ENCODE assay signal across 8 cellular contexts in genomic region chr3:43316783-43317460, GRCh38. TPM values are rescaled to one million over a fixed set of nuclear protein-coding genes. Genes with fewer than 3 reads are reported as not detected.
DNase-seq lines count a peak whose midpoint lies in the region; ATAC-seq and TF ChIP-seq lines count a peak whose summit lies in the region.

No MANE protein-coding gene starts in this region.

- peak overlapping the region in 4 of 5 donors; percentile 53 to 100 (median 60) for H3K9ac ChIP-seq in subcutaneous abdominal adipose tissue (ENCODE audit: low read length in 5 of 5)

- peaks cover 30% of the 10 kb centered on the region for H3K36me3 Mint-ChIP-seq in activated CD8-positive, alpha-beta T cell treated with anti-CD3 and anti-CD28 coated beads for 36 hours (ENCODE audit: low read depth)
- peaks cover 58% of the 10 kb centered on the region for H3K36me3 Mint-ChIP-seq in activated CD8-positive, alpha-beta T cell treated with anti-CD3 and anti-CD28 coated beads, Interleukin-2, amount 10 ng/mL, durations not matched to agents 7 days and 5 days (ENCODE audit: low read depth)
- H3K36me3 Mint-ChIP-seq in central memory CD8-positive, alpha-beta T cell (ENCODE audit: insufficient read depth): peaks cover 22% of the 10 kb centered on the region

- no peaks in the 10 kb centered on the region for H3K27me3 ChIP-seq in right lobe of liver
- H3K27me3 ChIP-seq in subcutaneous abdominal adipose tissue (ENCODE audit: control insufficient read depth in 5 of 5, insufficient read depth in 4 of 5, low read length in 5 of 5): peaks cover 0 to 4% (median 0%) of the 10 kb centered on the region in 5 donors

- ATAC-seq in activated CD8-positive, alpha-beta T cell treated with anti-CD3 and anti-CD28 coated beads for 36 hours: no peak
- no peak for ATAC-seq in activated CD8-positive, alpha-beta T cell treated with anti-CD3 and anti-CD28 coated beads, Interleukin-2, amount 10 ng/mL, durations not matched to agents 7 days and 5 days
- no peak for ATAC-seq in central memory CD8-positive, alpha-beta T cell (replicated peaks; ENCODE audit: extremely low read depth, poor library complexity, severe bottlenecking)
- ATAC-seq in right lobe of liver: peak; percentile 49 to 70 (median 59)

- 35% methylated on average over 4 of the region's 4 CpGs for WGBS in right lobe of liver (ENCODE audit: insufficient coverage, low coverage, low lambda C conversion rate, missing lambda C conversion rate)

- peak overlapping the region in 2 of 3 donors; percentile 32 to 65 for H3K27ac ChIP-seq in right lobe of liver
- H3K27ac ChIP-seq in subcutaneous abdominal adipose tissue (ENCODE audit: low read depth, low read length): peak overlapping the region; percentile 93

- no peak overlapping the region for H3K4me3 Mint-ChIP-seq in activated CD8-positive, alpha-beta T cell treated with anti-CD3 and anti-CD28 coated beads for 36 hours
- no peak overlapping the region for H3K4me3 Mint-ChIP-seq in activated CD8-positive, alpha-beta T cell treated with anti-CD3 and anti-CD28 coated beads, Interleukin-2, amount 10 ng/mL, durations not matched to agents 7 days and 5 days
- H3K4me3 Mint-ChIP-seq in central memory CD8-positive, alpha-beta T cell: no peak overlapping the region

- H3K4me1 ChIP-seq in right lobe of liver (peaks cover 0 to 57% (median 20%) of the 10 kb centered on the region in 4 donors), subcutaneous abdominal adipose tissue (ENCODE audit: control insufficient read depth in 5 of 5, insufficient read depth in 5 of 5, low read length in 5 of 5) (peaks cover 17 to 67% (median 63%) of the 10 kb centered on the region in 5 donors)

- DNase-seq in activated CD8-positive, alpha-beta T cell treated with anti-CD3 and anti-CD28 coated beads for 36 hours: no peak
- DNase-seq in activated CD8-positive, alpha-beta T cell treated with anti-CD3 and anti-CD28 coated beads, Interleukin-2, amount 10 ng/mL, durations not matched to agents 7 days and 5 days: no peak
- DNase-seq in central memory CD8-positive, alpha-beta T cell (ENCODE audit: low spot score in 2 of 2): no peak
- DNase-seq in right lobe of liver (no peak), NCI-H1436 treated with DMSO at 0.1 percent for 48 hours (lab: John Stamatoyannopoulos, UW) (no peak), NCI-H2171 (lab: John Stamatoyannopoulos, UW) (no peak), 8988T (no peak)

- no peaks in the 10 kb centered on the region for H3K36me3 ChIP-seq in right lobe of liver
- peaks cover 0 to 7% (median 0%) of the 10 kb centered on the region in 5 donors for H3K36me3 ChIP-seq in subcutaneous abdominal adipose tissue (ENCODE audit: control insufficient read depth in 5 of 5, insufficient read depth in 5 of 5, low read length in 5 of 5)

- H3K4me3 ChIP-seq in right lobe of liver: no peak overlapping the region
- H3K4me3 ChIP-seq in subcutaneous abdominal adipose tissue (ENCODE audit: low read depth in 1 of 5, low read length in 5 of 5): no peak overlapping the region

- peak overlapping the region; percentile 55 for H3K27ac Mint-ChIP-seq in activated CD8-positive, alpha-beta T cell treated with anti-CD3 and anti-CD28 coated beads for 36 hours
- no peak overlapping the region for H3K27ac Mint-ChIP-seq in activated CD8-positive, alpha-beta T cell treated with anti-CD3 and anti-CD28 coated beads, Interleukin-2, amount 10 ng/mL, durations not matched to agents 7 days and 5 days
- H3K27ac Mint-ChIP-seq in central memory CD8-positive, alpha-beta T cell (ENCODE audit: low read depth): peak overlapping the region; percentile 90

- no peak for TF ChIP-seq CTCF in activated CD8-positive, alpha-beta T cell treated with anti-CD3 and anti-CD28 coated beads for 36 hours (IDR thresholded peaks at IDR 0.05)
- no peak for TF ChIP-seq CTCF in right lobe of liver (IDR thresholded peaks at IDR 0.05)

- H3K9me3 Mint-ChIP-seq in activated CD8-positive, alpha-beta T cell treated with anti-CD3 and anti-CD28 coated beads for 36 hours: peaks cover 3% of the 10 kb centered on the region
- H3K9me3 Mint-ChIP-seq in activated CD8-positive, alpha-beta T cell treated with anti-CD3 and anti-CD28 coated beads, Interleukin-2, amount 10 ng/mL, durations not matched to agents 7 days and 5 days (ENCODE audit: insufficient read depth): peaks cover 5% of the 10 kb centered on the region
- H3K9me3 Mint-ChIP-seq in central memory CD8-positive, alpha-beta T cell: no peaks in the 10 kb centered on the region

- POLR2A ChIA-PET in activated CD8-positive, alpha-beta T cell treated with anti-CD3 and anti-CD28 coated beads for 36 hours (lab: Charles Lee): interaction anchor here (1.0 to 1.3 kb wide), 3 partner anchors 20 to 30 kb away, joined by 3 to 4 read pairs (median 4); partner anchors contain the start of gene SNRK
- POLR2A ChIA-PET in activated CD8-positive, alpha-beta T cell treated with anti-CD3 and anti-CD28 coated beads, Interleukin-2, amount 10 ng/mL, durations not matched to agents 7 days and 5 days (lab: Charles Lee): interaction anchor here (1.0 kb wide), 1 partner anchor 20 kb away, joined by 3 read pairs; no protein-coding TSS in a partner anchor

- H3K4me1 Mint-ChIP-seq in activated CD8-positive, alpha-beta T cell treated with anti-CD3 and anti-CD28 coated beads for 36 hours (ENCODE audit: low read depth): peaks cover 74% of the 10 kb centered on the region
- peaks cover 27% of the 10 kb centered on the region for H3K4me1 Mint-ChIP-seq in activated CD8-positive, alpha-beta T cell treated with anti-CD3 and anti-CD28 coated beads, Interleukin-2, amount 10 ng/mL, durations not matched to agents 7 days and 5 days (ENCODE audit: low read depth)
- H3K4me1 Mint-ChIP-seq in central memory CD8-positive, alpha-beta T cell: peaks cover 64% of the 10 kb centered on the region

- CTCF ChIA-PET in activated CD8-positive, alpha-beta T cell treated with anti-CD3 and anti-CD28 coated beads for 36 hours (lab: Charles Lee): interaction anchor here (0.7 to 2.0 kb wide), 4 partner anchors 11 to 355 kb away, joined by 3 to 5 read pairs (median 4); no protein-coding TSS in a partner anchor
- CTCF ChIA-PET in activated CD8-positive, alpha-beta T cell treated with anti-CD3 and anti-CD28 coated beads, Interleukin-2, amount 10 ng/mL, durations not matched to agents 7 days and 5 days (lab: Charles Lee): interaction anchor here (0.7 kb wide), 1 partner anchor 9 kb away, joined by 3 read pairs; no protein-coding TSS in a partner anchor

- no peak for TF ChIP-seq POLR2A in right lobe of liver (IDR thresholded peaks at IDR 0.05)

- no peaks in the 10 kb centered on the region for H3K9me3 ChIP-seq in right lobe of liver
- H3K9me3 ChIP-seq in subcutaneous abdominal adipose tissue (ENCODE audit: control insufficient read depth in 5 of 5, low read length in 5 of 5): peaks cover 0 to 3% (median 0%) of the 10 kb centered on the region in 5 donors

- intact Hi-C loops in activated CD8-positive, alpha-beta T cell treated with anti-CD3 and anti-CD28 coated beads for 36 hours (cut with micrococcal nuclease): no loop called here
- intact Hi-C loops in right lobe of liver (cut with DNase I): no loop called here

- H3K27me3 Mint-ChIP-seq in activated CD8-positive, alpha-beta T cell treated with anti-CD3 and anti-CD28 coated beads for 36 hours: no peaks in the 10 kb centered on the region
- H3K27me3 Mint-ChIP-seq in activated CD8-positive, alpha-beta T cell treated with anti-CD3 and anti-CD28 coated beads, Interleukin-2, amount 10 ng/mL, durations not matched to agents 7 days and 5 days (ENCODE audit: low read depth): no peaks in the 10 kb centered on the region
- no peaks in the 10 kb centered on the region for H3K27me3 Mint-ChIP-seq in central memory CD8-positive, alpha-beta T cell

RNA-seq across cellular contexts. Expression of gene SNRK, which starts 30.6 kb away (rescaled TPM):
- total RNA-seq in activated CD8-positive, alpha-beta T cell treated with anti-CD3 and anti-CD28 coated beads for 36 hours: 10 to 100 TPM; 28.9 to 29.2 TPM
- 10 to 100 TPM; 55.5 to 55.7 TPM for total RNA-seq in activated CD8-positive, alpha-beta T cell treated with anti-CD3 and anti-CD28 coated beads, Interleukin-2, amount 10 ng/mL, durations not matched to agents 7 days and 5 days
- total RNA-seq in right lobe of liver: 10 to 100 TPM; 14.0 to 26.2 (median 15.3) TPM

Comparison
In these comparisons a context has a peak if more than half of its experiments do, and no peak if none do; other contexts are left out.
1. ATAC-seq: peak in right lobe of liver (4 of 4); none in activated CD8-positive, alpha-beta T cell treated with anti-CD3 and anti-CD28 coated beads for 36 hours (single experiment), activated CD8-positive, alpha-beta T cell treated with anti-CD3 and anti-CD28 coated beads, Interleukin-2, amount 10 ng/mL, durations not matched to agents 7 days and 5 days (single experiment) and central memory CD8-positive, alpha-beta T cell (single experiment).